1 cellular context compared by ENCODE assay signal in the genomic region with DNA sequence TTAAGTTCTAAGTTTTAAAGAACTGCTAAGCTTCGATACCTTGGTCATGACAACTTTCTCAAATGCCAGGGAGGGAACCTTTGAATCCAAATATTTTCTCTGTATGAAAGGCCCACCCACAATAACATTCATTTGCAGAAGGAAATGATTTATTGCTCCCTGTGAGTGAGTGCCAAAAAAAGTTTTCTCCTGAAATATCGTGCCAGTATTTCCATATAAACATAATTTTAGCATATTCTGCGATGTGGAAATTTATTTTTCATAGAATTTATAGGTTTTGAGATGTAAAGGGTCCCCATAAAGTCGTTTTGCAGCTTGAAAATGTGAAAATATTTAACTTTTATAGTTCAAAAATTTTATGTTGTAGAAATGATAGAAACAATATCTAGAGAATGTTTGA.
TF ChIP-seq lines count a peak whose summit lies in the region.

No MANE protein-coding gene starts in this region.

TF ChIP-seq in A549, 52 proteins besides CTCF, POLR2A, EP300 and RAD21 (continued from another document):
- TF ChIP-seq, protein P1, sequence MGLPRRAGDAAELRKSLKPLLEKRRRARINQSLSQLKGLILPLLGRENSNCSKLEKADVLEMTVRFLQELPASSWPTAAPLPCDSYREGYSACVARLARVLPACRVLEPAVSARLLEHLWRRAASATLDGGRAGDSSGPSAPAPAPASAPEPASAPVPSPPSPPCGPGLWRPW (IDR thresholded peaks at IDR 0.05): no peak
- TF ChIP-seq JUN (IDR thresholded peaks at IDR 0.05) (no peak), NPAS2 (CRISPR knock-in tag; IDR thresholded peaks at IDR 0.05; ENCODE audit: borderline replicate concordance) (no peak), HDAC2 (IDR thresholded peaks at IDR 0.05) (no peak), HOXA7 (CRISPR knock-in tag; IDR thresholded peaks at IDR 0.05) (no peak), JUNB (IDR thresholded peaks at IDR 0.05) (no peak), EHF (CRISPR knock-in tag; IDR thresholded peaks at IDR 0.05) (no peak), ATOH8 (CRISPR knock-in tag; IDR thresholded peaks at IDR 0.05; ENCODE audit: low read depth) (no peak), KDM1A (IDR thresholded peaks at IDR 0.05; ENCODE audit: low read depth) (no peak), MAFK (IDR thresholded peaks at IDR 0.05; ENCODE audit: partially characterized antibody) (no peak), GATA3 (IDR thresholded peaks at IDR 0.05; ENCODE audit: borderline replicate concordance) (no peak), CBX8 (IDR thresholded peaks at IDR 0.05) (no peak), TP53 (CRISPR knock-in tag; IDR thresholded peaks at IDR 0.05) (no peak), ZFP36 (IDR thresholded peaks at IDR 0.05; ENCODE audit: borderline replicate concordance, partially characterized antibody) (no peak), FOXS1 (CRISPR knock-in tag; IDR thresholded peaks at IDR 0.05) (no peak), MAZ (IDR thresholded peaks at IDR 0.05; ENCODE audit: borderline replicate concordance, low read depth, low read length) (no peak), PHF8 (IDR thresholded peaks at IDR 0.05; ENCODE audit: borderline replicate concordance, low read depth) (no peak), FOSL2 (IDR thresholded peaks at IDR 0.05) (no peak), FOSL2 (CRISPR knock-in tag; IDR thresholded peaks at IDR 0.05) (no peak)
- TF ChIP-seq, protein P2, sequence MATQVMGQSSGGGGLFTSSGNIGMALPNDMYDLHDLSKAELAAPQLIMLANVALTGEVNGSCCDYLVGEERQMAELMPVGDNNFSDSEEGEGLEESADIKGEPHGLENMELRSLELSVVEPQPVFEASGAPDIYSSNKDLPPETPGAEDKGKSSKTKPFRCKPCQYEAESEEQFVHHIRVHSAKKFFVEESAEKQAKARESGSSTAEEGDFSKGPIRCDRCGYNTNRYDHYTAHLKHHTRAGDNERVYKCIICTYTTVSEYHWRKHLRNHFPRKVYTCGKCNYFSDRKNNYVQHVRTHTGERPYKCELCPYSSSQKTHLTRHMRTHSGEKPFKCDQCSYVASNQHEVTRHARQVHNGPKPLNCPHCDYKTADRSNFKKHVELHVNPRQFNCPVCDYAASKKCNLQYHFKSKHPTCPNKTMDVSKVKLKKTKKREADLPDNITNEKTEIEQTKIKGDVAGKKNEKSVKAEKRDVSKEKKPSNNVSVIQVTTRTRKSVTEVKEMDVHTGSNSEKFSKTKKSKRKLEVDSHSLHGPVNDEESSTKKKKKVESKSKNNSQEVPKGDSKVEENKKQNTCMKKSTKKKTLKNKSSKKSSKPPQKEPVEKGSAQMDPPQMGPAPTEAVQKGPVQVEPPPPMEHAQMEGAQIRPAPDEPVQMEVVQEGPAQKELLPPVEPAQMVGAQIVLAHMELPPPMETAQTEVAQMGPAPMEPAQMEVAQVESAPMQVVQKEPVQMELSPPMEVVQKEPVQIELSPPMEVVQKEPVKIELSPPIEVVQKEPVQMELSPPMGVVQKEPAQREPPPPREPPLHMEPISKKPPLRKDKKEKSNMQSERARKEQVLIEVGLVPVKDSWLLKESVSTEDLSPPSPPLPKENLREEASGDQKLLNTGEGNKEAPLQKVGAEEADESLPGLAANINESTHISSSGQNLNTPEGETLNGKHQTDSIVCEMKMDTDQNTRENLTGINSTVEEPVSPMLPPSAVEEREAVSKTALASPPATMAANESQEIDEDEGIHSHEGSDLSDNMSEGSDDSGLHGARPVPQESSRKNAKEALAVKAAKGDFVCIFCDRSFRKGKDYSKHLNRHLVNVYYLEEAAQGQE (IDR thresholded peaks at IDR 0.05): no peak
